27 cellular contexts compared by ENCODE assay signal in the genomic region with DNA sequence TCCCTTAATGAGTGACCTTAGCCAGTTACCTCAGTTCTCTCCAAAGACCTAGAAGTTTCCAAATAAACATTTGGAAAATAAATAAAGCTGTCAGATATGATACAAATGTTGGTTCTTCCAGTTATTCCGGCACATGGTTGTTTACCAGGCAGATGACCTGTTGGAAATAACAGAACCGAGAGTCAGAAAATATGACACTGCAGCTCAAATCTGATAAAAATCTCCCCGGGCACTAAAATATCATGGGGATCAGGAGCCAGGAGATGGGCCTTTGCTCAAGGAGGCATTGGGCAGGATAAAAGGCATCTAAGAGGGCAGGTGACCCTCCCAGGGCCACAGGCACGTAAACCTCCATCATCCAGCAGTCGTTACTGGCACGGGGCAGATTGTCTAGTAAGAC.
"Had no signal": no experiment of that assay in that cellular context is flagged by ENCODE, and none has a peak within 500 bp of the region (broad histone marks: within the 10 kb centered on the region; RNA-seq: fewer than 3 reads in every experiment).

No MANE protein-coding gene starts in this region.

- H3K9me3 Mint-ChIP-seq: neural crest cell; stimulated activated naive CD8-positive, alpha-beta T cell treated with anti-CD3 and anti-CD28 coated beads, Interleukin-15, Interleukin-2, amounts not matched to agents 100 ng/mL and 50 ng/mL, for 24 hours; type B pancreatic cell had no signal

- H3K27ac ChIP-seq: left lung, lower lobe of right lung, pancreas, right atrium auricular region, right lobe of liver, suprapubic skin, thoracic aorta, tibial artery had no signal

- H3K4me1 Mint-ChIP-seq: immature natural killer cell; naive thymus-derived CD8-positive, alpha-beta T cell; nephron; stimulated activated naive B cell treated with anti-CD40 and anti-IgM and Interleukin-4, amounts not matched to agents 10 μg/mL and 1 μg/mL and 100 μg/mL, for 72 hours had no signal

- H3K27me3 ChIP-seq: right atrium auricular region, right lobe of liver, tibial artery, uterus had no signal

- DNase-seq: hypothalamus; immature natural killer cell; kidney; left colon; left lung; lower lobe of right lung; mammary epithelial cell; naive thymus-derived CD8-positive, alpha-beta T cell; nucleus accumbens; pancreas; right lobe of liver; stimulated activated CD4-positive, alpha-beta T cell treated with anti-CD3 and anti-CD28 coated beads, Interleukin-12 subunit alpha, Interleukin-12 subunit beta, amount 100 ng/mL, for 4 hours; stimulated activated CD4-positive, alpha-beta T cell treated with anti-CD3 and anti-CD28 coated beads, Interleukin-15, amount 100 ng/mL, for 24 hours; stimulated activated CD4-positive, alpha-beta T cell treated with anti-CD3 and anti-CD28 coated beads, Interleukin-2, amount 100 ng/mL, for 24 hours; stimulated activated CD4-positive, alpha-beta T cell treated with anti-CD3 and anti-CD28 coated beads, Interleukin-4, amount 100 ng/mL, for 1 hour; stimulated activated naive B cell treated with anti-CD40 and anti-IgM and Interleukin-4, amounts not matched to agents 10 μg/mL and 1 μg/mL and 100 μg/mL, for 72 hours; tibial artery; uterus had no signal

- H3K9me3 ChIP-seq: left lung, lower lobe of right lung, pancreas, right atrium auricular region, right lobe of liver, suprapubic skin, thoracic aorta, tibial artery, uterus had no signal

- H3K36me3 Mint-ChIP-seq: immature natural killer cell; naive thymus-derived CD8-positive, alpha-beta T cell; stimulated activated naive B cell treated with anti-CD40 and anti-IgM and Interleukin-4, amounts not matched to agents 10 μg/mL and 1 μg/mL and 100 μg/mL, for 72 hours; type B pancreatic cell had no signal

- H3K4me2 ChIP-seq: smooth muscle cell had no signal

- H3K4me1 ChIP-seq: left lung, lower lobe of right lung, pancreas, right atrium auricular region, right lobe of liver, suprapubic skin, tibial artery, uterus had no signal

- H3K4me3 Mint-ChIP-seq: immature natural killer cell; naive thymus-derived CD8-positive, alpha-beta T cell; nephron; neural crest cell; stimulated activated naive B cell treated with anti-CD40 and anti-IgM and Interleukin-4, amounts not matched to agents 10 μg/mL and 1 μg/mL and 100 μg/mL, for 72 hours; stimulated activated naive CD8-positive, alpha-beta T cell treated with anti-CD3 and anti-CD28 coated beads, Interleukin-15, Interleukin-2, amounts not matched to agents 100 ng/mL and 50 ng/mL, for 24 hours; type B pancreatic cell had no signal

- H3K27me3 Mint-ChIP-seq: progenitor cell of endocrine pancreas; stimulated activated naive B cell treated with anti-CD40 and anti-IgM and Interleukin-4, amounts not matched to agents 10 μg/mL and 1 μg/mL and 100 μg/mL, for 72 hours had no signal

- H3K4me3 ChIP-seq: left lung, lower lobe of right lung, pancreas, right atrium auricular region, right lobe of liver, smooth muscle cell, suprapubic skin, thoracic aorta, tibial artery, uterus had no signal

- H3K27ac Mint-ChIP-seq: immature natural killer cell; naive thymus-derived CD8-positive, alpha-beta T cell; nephron; progenitor cell of endocrine pancreas; stimulated activated naive B cell treated with anti-CD40 and anti-IgM and Interleukin-4, amounts not matched to agents 10 μg/mL and 1 μg/mL and 100 μg/mL, for 72 hours; stimulated activated naive CD8-positive, alpha-beta T cell treated with anti-CD3 and anti-CD28 coated beads, Interleukin-15, Interleukin-2, amounts not matched to agents 100 ng/mL and 50 ng/mL, for 24 hours; type B pancreatic cell had no signal

- ATAC-seq: left colon; left lung; lower lobe of right lung; naive thymus-derived CD8-positive, alpha-beta T cell; pancreas; right lobe of liver; stimulated activated naive B cell treated with anti-CD40 and anti-IgM and Interleukin-4, amounts not matched to agents 10 μg/mL and 1 μg/mL and 100 μg/mL, for 72 hours had no signal

- H3K36me3 ChIP-seq: left lung, lower lobe of right lung, pancreas, right atrium auricular region, right lobe of liver, suprapubic skin, thoracic aorta, tibial artery, uterus had no signal
